Comparison of ENCODE assay signal across 18 cellular contexts in genomic region chr19:4109626-4109945, GRCh38. TPM values are rescaled to one million over a fixed set of nuclear protein-coding genes. Genes with fewer than 3 reads are reported as not detected.
A peak's percentile ranks its signal among the peaks of the same experiment; 100 is the strongest.
DNase-seq lines count a peak whose midpoint lies in the region; ATAC-seq, FAIRE-seq and TF ChIP-seq lines count a peak whose summit lies in the region.
"Had no signal": no experiment of that assay in that cellular context is flagged by ENCODE, and none has a peak within 500 bp of the region (broad histone marks: within the 10 kb centered on the region; RNA-seq: fewer than 3 reads in every experiment).

No MANE protein-coding gene starts in this region.

- H2AFZ ChIP-seq in osteoblast (ENCODE audit: low read length) = no peak overlapping the region
- H2AFZ ChIP-seq: GM23248 had no signal

- H3K4me1 ChIP-seq in CD4-positive, CD25-positive, alpha-beta regulatory T cell (ENCODE audit: control insufficient read depth, insufficient read depth, low read length, poor library complexity, severe bottlenecking) = peaks cover 45% of the 10 kb centered on the region
- H3K4me1 ChIP-seq in DOHH2 (ENCODE audit: control insufficient read depth, low read length) (peaks cover 43% of the 10 kb centered on the region), osteoblast (ENCODE audit: insufficient read depth, low read length) (peaks cover 8% of the 10 kb centered on the region)
- H3K4me1 ChIP-seq: breast epithelium had no signal

- no peak for DNase-seq in CD4-positive, CD25-positive, alpha-beta regulatory T cell
- DNase-seq in activated naive CD8-positive, alpha-beta T cell treated with anti-CD3 and anti-CD28 coated beads, Interleukin-2, amount 50 U/mL, for 24 hours = no peak
- DNase-seq in osteoblast (ENCODE audit: insufficient read length, low spot score, missing footprints) (peak; percentile 51), islet precursor cell (no peak), GM12892 (ENCODE audit: insufficient read length) (no peak), substantia nigra (lab: John Stamatoyannopoulos, UW) (no peak)
- DNase-seq: Calu3, dermis blood vessel endothelial cell, foreskin melanocyte, GM23248, NCI-H1092, NCI-H510A treated with DMSO at 0.1 percent for 48 hours, RPMI8226 had no signal

- no peak for ATAC-seq in CD4-positive, CD25-positive, alpha-beta regulatory T cell (ENCODE audit: low read depth in 2 of 2)
- no peak for ATAC-seq in activated naive CD8-positive, alpha-beta T cell treated with anti-CD3 and anti-CD28 coated beads, Interleukin-2, amount 50 U/mL, for 24 hours

- H3K27me3 ChIP-seq in CD4-positive, CD25-positive, alpha-beta regulatory T cell (ENCODE audit: control insufficient read depth, insufficient read depth, low read length) = no peaks in the 10 kb centered on the region
- H3K27me3 ChIP-seq in DOHH2 (ENCODE audit: control insufficient read depth, low read length) = no peaks in the 10 kb centered on the region
- no peaks in the 10 kb centered on the region for H3K27me3 ChIP-seq in osteoblast (ENCODE audit: insufficient read depth, low read length)
- H3K27me3 ChIP-seq: breast epithelium had no signal

- H3K9me2 ChIP-seq in DOHH2 (replicated peaks; ENCODE audit: control insufficient read depth, low read length) = no peaks in the 10 kb centered on the region

- peak overlapping the region; percentile 92 to 95 (median 95) for H3K27ac Mint-ChIP-seq in CD4-positive, CD25-positive, alpha-beta regulatory T cell
- H3K27ac Mint-ChIP-seq in activated naive CD8-positive, alpha-beta T cell treated with anti-CD3 and anti-CD28 coated beads, Interleukin-2, amount 50 U/mL, for 24 hours = peak overlapping the region; percentile 94

- H3K4me3 Mint-ChIP-seq in CD4-positive, CD25-positive, alpha-beta regulatory T cell = peak overlapping the region in 1 of 4 donors; percentile 68
- H3K4me3 Mint-ChIP-seq in activated naive CD8-positive, alpha-beta T cell treated with anti-CD3 and anti-CD28 coated beads, Interleukin-2, amount 50 U/mL, for 24 hours = no peak overlapping the region
- H3K4me3 Mint-ChIP-seq: neural crest cell had no signal

- H3K9me3 Mint-ChIP-seq in CD4-positive, CD25-positive, alpha-beta regulatory T cell = no peaks in the 10 kb centered on the region
- no peaks in the 10 kb centered on the region for H3K9me3 Mint-ChIP-seq in activated naive CD8-positive, alpha-beta T cell treated with anti-CD3 and anti-CD28 coated beads, Interleukin-2, amount 50 U/mL, for 24 hours
- H3K9me3 Mint-ChIP-seq: neural crest cell had no signal

- H3F3A ChIP-seq in DOHH2 (ENCODE audit: control insufficient read depth, insufficient read depth) = peaks cover 17% of the 10 kb centered on the region

- no peaks in the 10 kb centered on the region for H3K27me3 Mint-ChIP-seq in CD4-positive, CD25-positive, alpha-beta regulatory T cell
- H3K27me3 Mint-ChIP-seq in activated naive CD8-positive, alpha-beta T cell treated with anti-CD3 and anti-CD28 coated beads, Interleukin-2, amount 50 U/mL, for 24 hours = no peaks in the 10 kb centered on the region

- H3K36me3 Mint-ChIP-seq in CD4-positive, CD25-positive, alpha-beta regulatory T cell = peaks cover 15% of the 10 kb centered on the region
- H3K36me3 Mint-ChIP-seq in activated naive CD8-positive, alpha-beta T cell treated with anti-CD3 and anti-CD28 coated beads, Interleukin-2, amount 50 U/mL, for 24 hours (ENCODE audit: low read depth) = peaks cover 54% of the 10 kb centered on the region

- no peaks in the 10 kb centered on the region for H3K9me3 ChIP-seq in CD4-positive, CD25-positive, alpha-beta regulatory T cell (ENCODE audit: control insufficient read depth in 2 of 2, low read length in 2 of 2)
- no peaks in the 10 kb centered on the region for H3K9me3 ChIP-seq in DOHH2 (ENCODE audit: control insufficient read depth, insufficient read depth, low read length)
- no peaks in the 10 kb centered on the region for H3K9me3 ChIP-seq in osteoblast (ENCODE audit: low read depth, low read length)
- H3K9me3 ChIP-seq: breast epithelium had no signal

- H4K20me1 ChIP-seq in DOHH2 (ENCODE audit: control insufficient read depth, insufficient read depth, low read depth, low read length) (no peaks in the 10 kb centered on the region), osteoblast (ENCODE audit: insufficient read depth, low read length) (peaks cover 28% of the 10 kb centered on the region)

- H3K4me3 ChIP-seq in CD4-positive, CD25-positive, alpha-beta regulatory T cell (ENCODE audit: low read depth, low read length) = no peak overlapping the region
- H3K4me3 ChIP-seq in DOHH2 (ENCODE audit: low read length) = peak overlapping the region; percentile 46
- no peak overlapping the region for H3K4me3 ChIP-seq in osteoblast (ENCODE audit: insufficient read depth, low read length)
- H3K4me3 ChIP-seq: breast epithelium, GM23248 had no signal

- TF ChIP-seq CTCF in DOHH2 (IDR thresholded peaks at IDR 0.05; ENCODE audit: low read depth, low read length, poor library complexity, severe bottlenecking) (no peak), osteoblast (IDR thresholded peaks at IDR 0.05; ENCODE audit: extremely low read depth, low read depth, low read length) (no peak)

- H3K4me2 ChIP-seq in DOHH2 (ENCODE audit: low read length) (peak overlapping the region; percentile 67), osteoblast (ENCODE audit: insufficient read depth, low read length) (no peak overlapping the region)
- H3K4me2 ChIP-seq: KMS-11 had no signal

- H3K79me2 ChIP-seq in DOHH2 (ENCODE audit: control insufficient read depth, low read length) = peaks cover 28% of the 10 kb centered on the region
- peaks cover 27% of the 10 kb centered on the region for H3K79me2 ChIP-seq in osteoblast (ENCODE audit: insufficient read depth, low read length)

- peaks cover 0 to 77% (median 21%) of the 10 kb centered on the region in 4 donors for H3K4me1 Mint-ChIP-seq in CD4-positive, CD25-positive, alpha-beta regulatory T cell
- peaks cover 58% of the 10 kb centered on the region for H3K4me1 Mint-ChIP-seq in activated naive CD8-positive, alpha-beta T cell treated with anti-CD3 and anti-CD28 coated beads, Interleukin-2, amount 50 U/mL, for 24 hours
- H3K4me1 Mint-ChIP-seq: neural crest cell had no signal

- no peak for TF ChIP-seq POLR2A in GM12892 (IDR thresholded peaks at IDR 0.05; ENCODE audit: low read depth, low read length)

- H3K27ac ChIP-seq in CD4-positive, CD25-positive, alpha-beta regulatory T cell (ENCODE audit: insufficient read depth, low read length, poor library complexity, severe bottlenecking) = peak overlapping the region; percentile 84
- H3K27ac ChIP-seq in DOHH2 (ENCODE audit: low read depth, low read length) (peak overlapping the region; percentile 86), osteoblast (ENCODE audit: low read depth, low read length) (no peak overlapping the region), substantia nigra (ENCODE audit: low read depth, low read length, poor library complexity, severe bottlenecking) (no peak overlapping the region)
- H3K27ac ChIP-seq: breast epithelium, GM23248, KMS-11 had no signal

- FAIRE-seq in GM12892 (lab: Jason Lieb, UNC) = no peak

- peaks cover 11% of the 10 kb centered on the region for H3K36me3 ChIP-seq in CD4-positive, CD25-positive, alpha-beta regulatory T cell (ENCODE audit: control insufficient read depth, insufficient read depth, low read length)
- peaks cover 77% of the 10 kb centered on the region for H3K36me3 ChIP-seq in DOHH2 (ENCODE audit: control insufficient read depth, low read length)
- H3K36me3 ChIP-seq in osteoblast (ENCODE audit: insufficient read depth, low read length) = peaks cover 69% of the 10 kb centered on the region
- H3K36me3 ChIP-seq: breast epithelium had no signal

RNA-seq across cellular contexts. Expression of gene MAP2K2, which starts 14.3 kb away (rescaled TPM):
- total RNA-seq in CD4-positive, CD25-positive, alpha-beta regulatory T cell = 98.2 TPM
- polyA plus RNA-seq in CD4-positive, CD25-positive, alpha-beta regulatory T cell = 10 to 100 TPM; 38.5 to 70.2 (median 56.6) TPM
- 221 and 233 TPM in 2 replicates for total RNA-seq in osteoblast
- polyA plus RNA-seq in GM12892 (2012; ENCODE audit: missing spikeins) = 52.3 TPM

RNA-seq across cellular contexts. Expression of gene ZBTB7A, which starts 42.9 kb away (rescaled TPM):
- total RNA-seq in CD4-positive, CD25-positive, alpha-beta regulatory T cell = 50.5 TPM
- 10 to 100 TPM; 19.6 to 30.4 (median 23.7) TPM for polyA plus RNA-seq in CD4-positive, CD25-positive, alpha-beta regulatory T cell
- total RNA-seq in osteoblast = 38.6 and 42.7 TPM in 2 replicates
- 3.1 TPM for polyA plus RNA-seq in GM12892 (2012; ENCODE audit: missing spikeins)

RNA-seq across cellular contexts. Expression of gene CREB3L3, which starts 43.8 kb away (rescaled TPM):
- not detected for total RNA-seq in CD4-positive, CD25-positive, alpha-beta regulatory T cell
- polyA plus RNA-seq in CD4-positive, CD25-positive, alpha-beta regulatory T cell = under 1 TPM in 1 of 4 donors, not detected in 3; 0.07 TPM
- not detected in 2 replicates for total RNA-seq in osteoblast
- polyA plus RNA-seq in GM12892 (2012; ENCODE audit: missing spikeins) = not detected
- total RNA-seq: breast epithelium, dermis blood vessel endothelial cell, epithelial cell of proximal tubule, GM23248, neural crest cell had no signal
- polyA plus RNA-seq: GM23248 had no signal

Comparison
In these comparisons a context has a peak if more than half of its experiments do, and no peak if none do; other contexts are left out.
1. H3K27ac ChIP-seq: peak in CD4-positive, CD25-positive, alpha-beta regulatory T cell (single experiment) and DOHH2 (single experiment); none in osteoblast (single experiment) and substantia nigra (single experiment).